Comparison of ENCODE assay signal across 17 cellular contexts in genomic region chr5:90347462-90347861, GRCh38.
A peak's percentile ranks its signal among the peaks of the same experiment; 100 is the strongest.
DNase-seq lines count a peak whose midpoint lies in the region; ATAC-seq lines count a peak whose summit lies in the region.
"Had no signal": no experiment of that assay in that cellular context is flagged by ENCODE, and none has a peak within 500 bp of the region (broad histone marks: within the 10 kb centered on the region; RNA-seq: fewer than 3 reads in every experiment).

No MANE protein-coding gene starts in this region.

- DNase-seq in MV-4-11 (lab: John Stamatoyannopoulos, UW) = peak; percentile 21
- no peak for DNase-seq in NCI-H446 (lab: John Stamatoyannopoulos, UW)
- DNase-seq in SKM-1 (lab: John Stamatoyannopoulos, UW; ENCODE audit: unreplicated experiment) = no peak
- DNase-seq in DMS114 treated with DMSO at 0.1 percent for 48 hours (lab: John Stamatoyannopoulos, UW; ENCODE audit: unreplicated experiment) = no peak
- DNase-seq: adrenal gland; heart left ventricle; IMR-90; naive thymus-derived CD8-positive, alpha-beta T cell; NCI-H2171 treated with DMSO at 0.1 percent for 48 hours; stimulated activated CD4-positive, alpha-beta T cell treated with anti-CD3 and anti-CD28 coated beads, Interleukin-4, amount 100 ng/mL, for 24 hours; stimulated activated CD8-positive, alpha-beta memory T cell treated with anti-CD3 and anti-CD28 coated beads, Interleukin-4, amount 100 ng/mL, for 48 hours; testis had no signal

- ATAC-seq in GM18508 (IDR thresholded peaks at IDR 0.05; ENCODE audit: insufficient read depth, unreplicated experiment) (peak; percentile 68), GM21367 (IDR thresholded peaks at IDR 0.05; ENCODE audit: unreplicated experiment) (peak; percentile 58), HG02981 (IDR thresholded peaks at IDR 0.05; ENCODE audit: unreplicated experiment) (peak; percentile 81), HG02973 (IDR thresholded peaks at IDR 0.05; ENCODE audit: unreplicated experiment) (no peak)
- ATAC-seq: activated T-helper 17 cell treated with anti-CD3 and anti-CD28 coated beads, Interleukin-2, amount 50 U/mL, for 72 hours; heart left ventricle; naive thymus-derived CD8-positive, alpha-beta T cell had no signal
